Comparison of ENCODE assay signal across 19 cellular contexts in the genomic region with DNA sequence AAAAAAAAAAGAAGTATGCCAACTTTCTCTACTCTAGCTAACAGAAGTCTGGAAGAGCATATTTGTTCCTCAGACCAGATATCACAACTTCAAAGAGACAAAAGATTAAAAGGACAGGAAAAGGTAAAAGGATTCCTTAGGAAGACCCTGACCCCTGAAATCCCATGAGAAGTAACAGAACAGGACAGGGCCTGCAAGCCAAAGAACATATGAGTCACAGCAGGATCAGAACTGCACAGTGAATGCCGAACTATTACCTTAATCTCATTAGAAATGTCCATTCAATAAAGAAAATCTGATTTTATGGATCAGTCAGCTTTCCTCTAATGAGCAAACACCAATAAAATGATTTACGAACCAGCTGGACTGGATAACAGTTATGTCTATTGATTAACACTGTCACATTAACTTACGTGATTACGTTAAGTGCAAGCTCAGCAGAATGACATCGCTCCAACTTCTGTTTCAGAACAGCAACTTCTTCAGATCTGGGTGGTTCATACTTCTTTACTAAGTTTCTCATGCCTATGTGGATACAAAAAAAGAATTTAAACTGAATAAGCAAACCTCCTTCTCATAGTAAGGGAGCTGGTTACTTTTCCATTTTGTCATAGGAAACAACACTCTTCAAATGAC. TPM values are rescaled to one million over a fixed set of nuclear protein-coding genes. Genes with fewer than 3 reads are reported as not detected.
DNase-seq lines count a peak whose midpoint lies in the region; ATAC-seq, FAIRE-seq and TF ChIP-seq lines count a peak whose summit lies in the region.
"Had no signal": no experiment of that assay in that cellular context is flagged by ENCODE, and none has a peak within 500 bp of the region (broad histone marks: within the 10 kb centered on the region; RNA-seq: fewer than 3 reads in every experiment).

No MANE protein-coding gene starts in this region.

- DNase-seq in D721Med (ENCODE audit: insufficient read length, low spot score) (no peak), bronchial epithelial cell (ENCODE audit: low read depth) (peak; percentile 27), lower leg skin (ENCODE audit: low spot score in 2 of 2) (no peak), middle frontal gyrus (ENCODE audit: extremely low spot score, low spot score) (no peak)
- DNase-seq in naive thymus-derived CD8-positive, alpha-beta T cell: no peak
- DNase-seq: activated CD4-positive, alpha-beta T cell treated with anti-CD3 and anti-CD28 coated beads for 1 hour; activated naive CD8-positive, alpha-beta T cell treated with anti-CD3 and anti-CD28 coated beads, Interleukin-2, amount 50 U/mL, for 24 hours; central memory CD4-positive, alpha-beta T cell; DMS153; left ventricle myocardium superior; NCI-H1694 treated with DMSO at 0.1 percent for 48 hours; NCI-H226; SHP77; substantia nigra had no signal

- no peaks in the 10 kb centered on the region for H3K9me3 Mint-ChIP-seq in naive thymus-derived CD8-positive, alpha-beta T cell
- H3K9me3 Mint-ChIP-seq: activated naive CD8-positive, alpha-beta T cell treated with anti-CD3 and anti-CD28 coated beads, Interleukin-2, amount 50 U/mL, for 24 hours had no signal

- H3K27me3 Mint-ChIP-seq in naive thymus-derived CD8-positive, alpha-beta T cell: no peaks in the 10 kb centered on the region
- H3K27me3 Mint-ChIP-seq: activated naive CD8-positive, alpha-beta T cell treated with anti-CD3 and anti-CD28 coated beads, Interleukin-2, amount 50 U/mL, for 24 hours had no signal

- H3K79me2 ChIP-seq in ACC112 (ENCODE audit: control insufficient read depth, insufficient read depth, low read length, unreplicated experiment): peaks cover 19% of the 10 kb centered on the region

- no peak for ATAC-seq in naive thymus-derived CD8-positive, alpha-beta T cell
- ATAC-seq in GM18517 (IDR thresholded peaks at IDR 0.05; ENCODE audit: unreplicated experiment): no peak
- no peak for ATAC-seq in GM18873 (IDR thresholded peaks at IDR 0.05; ENCODE audit: low FRiP score, unreplicated experiment)
- ATAC-seq: activated naive CD8-positive, alpha-beta T cell treated with anti-CD3 and anti-CD28 coated beads, Interleukin-2, amount 50 U/mL, for 24 hours; left ventricle myocardium superior had no signal

- intact Hi-C loops in lower leg skin (cut with DNase I; ENCODE audit: low total_unique reads): no loop called here

- peaks cover 5 to 92% (median 31%) of the 10 kb centered on the region in 3 donors for H3K36me3 Mint-ChIP-seq in naive thymus-derived CD8-positive, alpha-beta T cell

- 86 to 87% methylated on average over 5 of the region's 5 CpGs for WGBS in lower leg skin, 2 donors

- H3K27ac ChIP-seq in ACC112 (ENCODE audit: low read depth, low read length): peak overlapping the region; percentile 61

- peak; percentile 29 for FAIRE-seq in D721Med (lab: Jason Lieb, UNC)
- FAIRE-seq in bronchial epithelial cell (lab: Jason Lieb, UNC): no peak
- FAIRE-seq: endometrium, frontal cortex had no signal

- H3K4me3 Mint-ChIP-seq in naive thymus-derived CD8-positive, alpha-beta T cell: peak overlapping the region in 2 of 10 donors; percentile 4 to 45
- H3K4me3 Mint-ChIP-seq: activated naive CD8-positive, alpha-beta T cell treated with anti-CD3 and anti-CD28 coated beads, Interleukin-2, amount 50 U/mL, for 24 hours had no signal

- TF ChIP-seq POLR2A in lower leg skin (IDR thresholded peaks at IDR 0.05): no peak

- no peak overlapping the region for H2AFZ ChIP-seq in ACC112 (ENCODE audit: low read length, unreplicated experiment)

- peak overlapping the region in 7 of 10 donors; percentile 32 to 77 (median 65) for H3K27ac Mint-ChIP-seq in naive thymus-derived CD8-positive, alpha-beta T cell
- H3K27ac Mint-ChIP-seq: activated naive CD8-positive, alpha-beta T cell treated with anti-CD3 and anti-CD28 coated beads, Interleukin-2, amount 50 U/mL, for 24 hours had no signal

- H3K27me3 ChIP-seq in ACC112 (ENCODE audit: insufficient read depth, low read length) (no peaks in the 10 kb centered on the region), bronchial epithelial cell (ENCODE audit: control insufficient read depth, insufficient read depth, low read length) (no peaks in the 10 kb centered on the region)

- POLR2A ChIA-PET in naive thymus-derived CD8-positive, alpha-beta T cell (lab: Charles Lee): interaction anchor here (1.2 kb wide), 1 partner anchor 324 kb away, joined by 3 read pairs; no protein-coding TSS in a partner anchor

- H3K4me1 Mint-ChIP-seq in naive thymus-derived CD8-positive, alpha-beta T cell: peaks cover 1 to 43% (median 29%) of the 10 kb centered on the region in 4 donors

- H3K36me3 ChIP-seq in ACC112 (ENCODE audit: insufficient read depth, low read length) (peaks cover 44% of the 10 kb centered on the region), bronchial epithelial cell (ENCODE audit: control insufficient read depth, insufficient read depth, low read length) (peaks cover 14% of the 10 kb centered on the region)

- TF ChIP-seq CTCF in D721Med (IDR thresholded peaks at IDR 0.05; ENCODE audit: insufficient read depth, missing control alignments) (no peak), bronchial epithelial cell (IDR thresholded peaks at IDR 0.05; ENCODE audit: insufficient read depth, low read length, severe bottlenecking) (no peak), lower leg skin (IDR thresholded peaks at IDR 0.05) (no peak)

- peak overlapping the region; percentile 5; the same call in 1 of the 2 replicates for H3K4me3 ChIP-seq in ACC112 (ENCODE audit: low read depth, low read length)
- H3K4me3 ChIP-seq in bronchial epithelial cell (ENCODE audit: low read depth, low read length): no peak overlapping the region
- no peak overlapping the region for H3K4me3 ChIP-seq in lower leg skin (ENCODE audit: low read depth, poor library complexity, severe bottlenecking)

- peaks cover 38% of the 10 kb centered on the region for H3K4me1 ChIP-seq in ACC112 (ENCODE audit: control insufficient read depth, insufficient read depth, low read length, unreplicated experiment)

RNA-seq across cellular contexts. Expression of a gene that starts 13.6 kb away (rescaled TPM):
- total RNA-seq in bronchial epithelial cell (73.2 and 103 TPM in 2 replicates), lower leg skin (10 to 100 TPM; 44.1 to 82.3 (median 66.5) TPM)
- total RNA-seq in naive thymus-derived CD8-positive, alpha-beta T cell: 10 to 100 TPM; 86.9 TPM
- polyA plus RNA-seq in naive thymus-derived CD8-positive, alpha-beta T cell: 10 to 100 TPM; 50.2 to 58.1 (median 57.3) TPM
